ENCODE assay signal across 33 cellular contexts in genomic region chr6:153488267-153488666, GRCh38.
DNase-seq lines count a peak whose midpoint lies in the region; TF ChIP-seq lines count a peak whose summit lies in the region.
"Had no signal": no experiment of that assay in that cellular context is flagged by ENCODE, and none has a peak within 500 bp of the region (broad histone marks: within the 10 kb centered on the region; RNA-seq: fewer than 3 reads in every experiment).

No MANE protein-coding gene starts in this region.

- WGBS in endodermal cell (ENCODE audit: insufficient coverage in 1 of 2, insufficient read length in 1 of 2), 2 experiments, result 75 to 100% methylated on average over 1 of the region's 1 CpG

- no peak overlapping the region for H3K27ac ChIP-seq in HEK293 (ENCODE audit: extremely low read depth, low read depth, low read length)
- no peak overlapping the region for H3K27ac ChIP-seq in endodermal cell (ENCODE audit: low read depth, low read length)
- H3K27ac ChIP-seq: 22Rv1; A549; BLaER1; BLaER1 treated with 17β-estradiol and CSF1 and Interleukin-3, amounts not matched to agents 10 nM and 100 nM; C4-2B had no signal

- no peak overlapping the region for H3K9ac ChIP-seq in endodermal cell (ENCODE audit: extremely low read depth, low read length, poor library complexity, severe bottlenecking)
- H3K9ac ChIP-seq: BLaER1; BLaER1 treated with 17β-estradiol and CSF1 and Interleukin-3, amounts not matched to agents 10 nM and 100 nM had no signal

- no peak overlapping the region for H3K4me3 ChIP-seq in HEK293 (ENCODE audit: low read depth, low read length)
- peak overlapping the region; percentile 19 for H3K4me3 ChIP-seq in endodermal cell (ENCODE audit: low read length)
- H3K4me3 ChIP-seq: A549; BLaER1; BLaER1 treated with 17β-estradiol and CSF1 and Interleukin-3, amounts not matched to agents 10 nM and 100 nM had no signal

- CTCF ChIA-PET in HEK293 (lab: Yijun Ruan, JAX), result no interaction called here

- H3K4me1 ChIP-seq in HEK293 (ENCODE audit: control insufficient read depth, insufficient read depth, low read length), result no peaks in the 10 kb centered on the region
- H3K4me1 ChIP-seq in endodermal cell (ENCODE audit: control insufficient read depth, insufficient read depth, low read length), result peaks cover 7% of the 10 kb centered on the region
- H3K4me1 ChIP-seq: A549, BLaER1, Caco-2 had no signal

- H3K27me3 Mint-ChIP-seq in endodermal cell (ENCODE audit: insufficient read depth), result no peaks in the 10 kb centered on the region
- H3K27me3 Mint-ChIP-seq: B cell; CD4-positive, alpha-beta memory T cell; CD4-positive, alpha-beta T cell; CD4-positive, CD25-positive, alpha-beta regulatory T cell had no signal

- peaks cover 13% of the 10 kb centered on the region for H3K9me3 Mint-ChIP-seq in endodermal cell

- TF ChIP-seq CTCF in HEK293 (tag by site-specific recombination; IDR thresholded peaks at IDR 0.05), result no peak
- TF ChIP-seq CTCF in endodermal cell (conservative IDR thresholded peaks at IDR 0.05), result no peak

- no peak overlapping the region for H3K27ac Mint-ChIP-seq in endodermal cell
- H3K27ac Mint-ChIP-seq: B cell; CD14-positive monocyte; CD4-positive, alpha-beta memory T cell; CD4-positive, alpha-beta T cell; CD4-positive, CD25-positive, alpha-beta regulatory T cell; CD8-positive, alpha-beta memory T cell; CD8-positive, alpha-beta T cell had no signal

- no peaks in the 10 kb centered on the region for H3K36me3 Mint-ChIP-seq in endodermal cell (ENCODE audit: low read depth)
- H3K36me3 Mint-ChIP-seq: CD14-positive monocyte; CD4-positive, alpha-beta memory T cell; CD4-positive, CD25-positive, alpha-beta regulatory T cell; CD8-positive, alpha-beta memory T cell; CD8-positive, alpha-beta T cell had no signal

- H3K36me3 ChIP-seq in HEK293 (ENCODE audit: control insufficient read depth in 2 of 2, insufficient read depth in 1 of 2, low read length in 2 of 2) (no peaks in the 10 kb centered on the region), endodermal cell (ENCODE audit: control insufficient read depth, insufficient read depth, low read length) (no peaks in the 10 kb centered on the region)
- H3K36me3 ChIP-seq: BE2C; BLaER1; BLaER1 treated with 17β-estradiol and CSF1 and Interleukin-3, amounts not matched to agents 10 nM and 100 nM had no signal

- POLR2A ChIA-PET in HEK293 (lab: Yijun Ruan, JAX), result no interaction called here

- H3K4me1 Mint-ChIP-seq in endodermal cell, result peaks cover 10% of the 10 kb centered on the region
- H3K4me1 Mint-ChIP-seq: B cell; CD14-positive monocyte; CD4-positive, alpha-beta memory T cell; CD4-positive, CD25-positive, alpha-beta regulatory T cell; CD8-positive, alpha-beta memory T cell had no signal

- H3K9me3 ChIP-seq in HEK293 (ENCODE audit: control insufficient read depth, insufficient read depth, low read depth, low read length) (no peaks in the 10 kb centered on the region), endodermal cell (ENCODE audit: control insufficient read depth, low read length) (peaks cover 27% of the 10 kb centered on the region)
- H3K9me3 ChIP-seq: A549, BE2C, BLaER1, Caco-2 had no signal

- no peaks in the 10 kb centered on the region for H3K27me3 ChIP-seq in endodermal cell (ENCODE audit: control insufficient read depth, insufficient read depth, low read length, poor library complexity, severe bottlenecking)
- H3K27me3 ChIP-seq: BE2C; BLaER1; BLaER1 treated with 17β-estradiol and CSF1 and Interleukin-3, amounts not matched to agents 10 nM and 100 nM had no signal

- DNase-seq in OCI-M1 (lab: John Stamatoyannopoulos, UW), result peak; percentile 18
- no peak for DNase-seq in endodermal cell
- no peak for DNase-seq in HT-29 (ENCODE audit: low spot score)
- no peak for DNase-seq in islet precursor cell
- DNase-seq in stimulated activated CD4-positive, alpha-beta T cell treated with anti-CD3 and anti-CD28 coated beads, Interleukin-4, amount 100 ng/mL, for 4 hours, result no peak
- DNase-seq: 8988T; ACHN; AML-193; BE2C; C1 segment of cervical spinal cord; Caco-2; Calu3; CD4-positive, alpha-beta memory T cell; CD4-positive, alpha-beta T cell; CD4-positive, CD25-positive, alpha-beta regulatory T cell; CD8-positive, alpha-beta memory T cell; CD8-positive, alpha-beta T cell; COR-L47; DMS 273 treated with DMSO at 0.1 percent for 48 hours; DMS153; DMS53; DMS79; DMS79 treated with DMSO at 0.1 percent for 48 hours; DND-41; EL had no signal

- H3K4me3 Mint-ChIP-seq in endodermal cell, result no peak overlapping the region
- H3K4me3 Mint-ChIP-seq: B cell; CD14-positive monocyte; CD4-positive, alpha-beta memory T cell; CD4-positive, alpha-beta T cell; CD4-positive, CD25-positive, alpha-beta regulatory T cell; CD8-positive, alpha-beta memory T cell; CD8-positive, alpha-beta T cell had no signal

TF ChIP-seq in HEK293, 187 proteins besides CTCF, POLR2A, EP300 and RAD21:
- TF ChIP-seq ZNF785 (tag by site-specific recombination; IDR thresholded peaks at IDR 0.05) (no peak), GLIS2 (tag by site-specific recombination; IDR thresholded peaks at IDR 0.05) (no peak), ZNF37A (tag by site-specific recombination; IDR thresholded peaks at IDR 0.05) (no peak), ZBTB6 (tag by site-specific recombination; IDR thresholded peaks at IDR 0.05) (no peak), SETDB1 (IDR thresholded peaks at IDR 0.05; ENCODE audit: insufficient read length, low read length) (peak; percentile 97), REPIN1 (tag by site-specific recombination; IDR thresholded peaks at IDR 0.05; ENCODE audit: low read depth) (no peak), TRIM28 (IDR thresholded peaks at IDR 0.05; ENCODE audit: borderline replicate concordance, low read length) (peak; percentile 84), ZNF155 (tag by site-specific recombination; IDR thresholded peaks at IDR 0.05) (no peak), ZNF660 (tag by site-specific recombination; IDR thresholded peaks at IDR 0.05) (no peak), GLI4 (tag by site-specific recombination; IDR thresholded peaks at IDR 0.05) (no peak)
